In the genomic region with DNA sequence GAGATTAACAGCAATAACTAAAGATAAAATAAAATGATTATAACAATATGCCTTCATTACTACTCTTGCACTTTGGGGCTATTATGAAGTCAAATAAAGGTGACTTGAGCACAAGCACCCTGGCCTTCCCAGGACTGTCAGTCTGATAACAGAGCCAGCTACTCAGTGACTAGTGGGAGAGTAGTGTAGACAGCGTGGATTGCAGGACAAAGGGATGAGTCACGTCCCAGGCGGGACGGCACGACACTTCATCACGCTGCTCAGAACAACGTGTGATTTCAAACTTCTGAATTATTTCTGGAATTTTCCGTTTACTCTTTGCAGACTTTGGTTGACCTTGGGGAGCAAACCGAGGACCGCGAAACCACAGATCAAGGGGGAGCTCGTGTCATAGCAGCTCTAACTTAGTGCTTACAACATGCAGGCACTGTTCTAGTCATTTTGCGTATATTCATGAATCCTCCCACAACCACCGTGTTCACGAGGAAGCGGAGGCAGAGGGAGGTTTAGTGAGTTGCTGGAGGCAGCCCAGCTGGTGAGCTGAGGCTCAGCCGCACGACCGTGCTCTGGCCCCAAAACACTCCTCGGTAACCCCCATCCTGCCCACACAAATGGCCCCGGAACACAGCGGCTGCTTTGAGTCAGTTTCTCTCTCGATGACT, we compare ENCODE assay signal across 8 cellular contexts. TPM values are rescaled to one million over a fixed set of nuclear protein-coding genes. Genes with fewer than 3 reads are reported as not detected.
DNase-seq lines count a peak whose midpoint lies in the region; ATAC-seq and FAIRE-seq lines count a peak whose summit lies in the region.
"Not testable (repeated sequence)": the region's sequence is repeated elsewhere in the genome, so short reads cannot be mapped to it uniquely, and the experiment has no call there.

No MANE protein-coding gene starts in this region.

- H3K4me1 Mint-ChIP-seq in stimulated activated naive CD8-positive, alpha-beta T cell treated with anti-CD3 and anti-CD28 coated beads, Interleukin-15, amount 100 ng/mL, for 72 hours: not testable (repeated sequence)

- ATAC-seq in GM18517 (IDR thresholded peaks at IDR 0.05; ENCODE audit: unreplicated experiment): peak; percentile 56
- ATAC-seq in GM19397 (IDR thresholded peaks at IDR 0.05; ENCODE audit: unreplicated experiment): peak; percentile 69
- peak; percentile 80 for ATAC-seq in GM21723 (IDR thresholded peaks at IDR 0.05; ENCODE audit: unreplicated experiment)
- peak; percentile 89 for ATAC-seq in HG02885 (IDR thresholded peaks at IDR 0.05; ENCODE audit: poor library complexity, unreplicated experiment)
- ATAC-seq in HG03280 (IDR thresholded peaks at IDR 0.05; ENCODE audit: unreplicated experiment): peak; percentile 65
- ATAC-seq in esophagus mucosa: peak; percentile 76
- peak; percentile 43 for ATAC-seq in stimulated activated naive CD8-positive, alpha-beta T cell treated with anti-CD3 and anti-CD28 coated beads, Interleukin-15, amount 100 ng/mL, for 72 hours

- not testable (repeated sequence) for H3K9me3 Mint-ChIP-seq in stimulated activated naive CD8-positive, alpha-beta T cell treated with anti-CD3 and anti-CD28 coated beads, Interleukin-15, amount 100 ng/mL, for 72 hours

- H3K27me3 Mint-ChIP-seq in stimulated activated naive CD8-positive, alpha-beta T cell treated with anti-CD3 and anti-CD28 coated beads, Interleukin-15, amount 100 ng/mL, for 72 hours: not testable (repeated sequence)

- FAIRE-seq in RCC 7860 (lab: Jason Lieb, UNC): peak; percentile 99

- DNase-seq in RCC 7860 (ENCODE audit: low spot score); stimulated activated naive CD8-positive, alpha-beta T cell treated with anti-CD3 and anti-CD28 coated beads, Interleukin-15, amount 100 ng/mL, for 72 hours: not testable (repeated sequence)

- H3K27ac Mint-ChIP-seq in stimulated activated naive CD8-positive, alpha-beta T cell treated with anti-CD3 and anti-CD28 coated beads, Interleukin-15, amount 100 ng/mL, for 72 hours: not testable (repeated sequence)

- H3K4me3 Mint-ChIP-seq in stimulated activated naive CD8-positive, alpha-beta T cell treated with anti-CD3 and anti-CD28 coated beads, Interleukin-15, amount 100 ng/mL, for 72 hours: not testable (repeated sequence)

RNA-seq across cellular contexts. Expression of gene GTF2IRD2B, which starts 32.9 kb away (rescaled TPM):
- 19.0 TPM for total RNA-seq in esophagus mucosa

RNA-seq across cellular contexts. Expression of gene RCC1L, which starts 51.7 kb away (rescaled TPM):
- total RNA-seq in esophagus mucosa: 27.7 TPM
